1 cellular context compared by ENCODE assay signal in the genomic region with DNA sequence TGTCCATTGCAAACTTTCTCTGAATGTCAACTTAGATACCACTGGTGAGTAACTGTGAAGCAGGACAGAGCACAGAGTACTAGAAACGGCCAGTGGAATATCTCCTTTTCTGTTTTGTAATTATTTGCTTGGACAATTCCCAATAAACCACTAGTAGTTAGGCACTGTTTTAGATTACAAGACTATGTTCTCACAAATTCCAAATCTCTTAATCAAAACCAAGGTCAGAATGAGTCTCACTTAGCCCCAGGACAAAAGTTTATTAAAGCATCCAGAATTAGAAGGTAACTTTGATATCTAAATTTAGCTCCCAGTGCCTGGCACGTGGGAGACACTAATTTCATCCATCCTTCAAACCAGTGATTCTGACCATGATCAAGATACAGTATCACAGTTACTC.
TF ChIP-seq lines count a peak whose summit lies in the region.

No MANE protein-coding gene starts in this region.

TF ChIP-seq in SK-N-SH treated with all-trans-retinoic acid at 6 μM for 48 hours, 23 proteins besides CTCF, POLR2A, EP300 and RAD21 (continued from another document):
- TF ChIP-seq TSHZ2 (CRISPR knock-in tag; IDR thresholded peaks at IDR 0.05) (no peak), ZC3H10 (CRISPR knock-in tag; IDR thresholded peaks at IDR 0.05) (no peak), CSDC2 (CRISPR knock-in tag; IDR thresholded peaks at IDR 0.05) (no peak), ARNTL (CRISPR knock-in tag; IDR thresholded peaks at IDR 0.05; ENCODE audit: borderline replicate concordance, low read depth) (no peak), GLIS3 (CRISPR knock-in tag; IDR thresholded peaks at IDR 0.05) (no peak)
